Comparison of ENCODE assay signal across 24 cellular contexts in the genomic region with DNA sequence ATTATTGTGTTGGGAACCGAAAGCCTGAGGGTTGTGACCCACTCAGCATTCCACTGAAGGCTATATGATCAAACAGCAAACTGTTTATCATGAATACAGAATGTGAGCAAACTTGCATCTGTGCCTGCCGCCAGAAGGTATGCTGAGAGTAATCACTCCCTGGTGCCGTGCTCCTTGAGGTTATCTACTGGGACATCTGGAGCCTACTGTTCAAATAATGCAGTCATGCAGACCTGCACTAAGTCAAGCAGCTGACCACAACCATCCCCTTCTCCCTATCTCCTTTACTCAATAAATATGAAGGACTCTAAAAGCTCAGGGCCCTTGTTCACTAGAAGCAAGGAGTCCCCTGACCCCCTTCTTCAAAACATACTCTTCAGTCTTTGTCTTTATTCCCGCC. TPM values are rescaled to one million over a fixed set of nuclear protein-coding genes. Genes with fewer than 3 reads are reported as not detected.
"Had no signal": no experiment of that assay in that cellular context is flagged by ENCODE, and none has a peak within 500 bp of the region (broad histone marks: within the 10 kb centered on the region; RNA-seq: fewer than 3 reads in every experiment).

No MANE protein-coding gene starts in this region.

- H3K27ac ChIP-seq: coronary artery, left lung, prostate gland, right atrium auricular region, upper lobe of left lung had no signal

- H3K9me3 ChIP-seq: left lung, prostate gland, right atrium auricular region, upper lobe of left lung had no signal

- H3K27ac Mint-ChIP-seq: activated CD4-positive, alpha-beta T cell treated with anti-CD3 and anti-CD28 coated beads, Interleukin-2, amount 10 ng/mL, durations not matched to agents 24 days and 14 days; activated CD8-positive, alpha-beta T cell treated with anti-CD3 and anti-CD28 coated beads for 36 hours; activated naive CD4-positive, alpha-beta T cell treated with anti-CD3 and anti-CD28 coated beads, Interleukin-2, amount 10 ng/mL, durations not matched to agents 7 days and 5 days; activated T-helper 2 cell treated with anti-CD3 and anti-CD28 coated beads, Interferon-gamma antibody, Interleukin-2, Interleukin-4, amounts not matched to agents 10 μg/mL and 5 μg/mL and 100 μg/mL, durations not matched to agents 14 hours and 24 hours and 36 hours; stimulated activated naive CD8-positive, alpha-beta T cell treated with anti-CD3 and anti-CD28 coated beads, Interleukin-15, amount 100 ng/mL, for 72 hours had no signal

- H3K36me3 Mint-ChIP-seq: activated naive CD4-positive, alpha-beta T cell treated with anti-CD3 and anti-CD28 coated beads, Interleukin-2, amount 10 ng/mL, durations not matched to agents 7 days and 5 days had no signal

- H3K36me3 ChIP-seq: left lung, prostate gland, right atrium auricular region, upper lobe of left lung had no signal

- H3K4me3 Mint-ChIP-seq: activated CD4-positive, alpha-beta T cell treated with anti-CD3 and anti-CD28 coated beads, Interleukin-2, amount 10 ng/mL, durations not matched to agents 24 days and 14 days; activated CD8-positive, alpha-beta T cell treated with anti-CD3 and anti-CD28 coated beads for 36 hours; activated naive CD4-positive, alpha-beta T cell treated with anti-CD3 and anti-CD28 coated beads, Interleukin-2, amount 10 ng/mL, durations not matched to agents 7 days and 5 days; central memory CD8-positive, alpha-beta T cell; stimulated activated naive CD8-positive, alpha-beta T cell treated with anti-CD3 and anti-CD28 coated beads, Interleukin-15, amount 100 ng/mL, for 72 hours had no signal

- H3K4me1 Mint-ChIP-seq: activated CD4-positive, alpha-beta T cell treated with anti-CD3 and anti-CD28 coated beads, Interleukin-2, amount 10 ng/mL, durations not matched to agents 24 days and 14 days; activated naive CD4-positive, alpha-beta T cell treated with anti-CD3 and anti-CD28 coated beads, Interleukin-2, amount 10 ng/mL, durations not matched to agents 7 days and 5 days; central memory CD8-positive, alpha-beta T cell had no signal

- H3K27me3 ChIP-seq: left lung, right atrium auricular region, upper lobe of left lung had no signal

- DNase-seq: activated CD4-positive, alpha-beta T cell treated with anti-CD3 and anti-CD28 coated beads, Interleukin-2, amount 10 ng/mL, durations not matched to agents 24 days and 14 days; activated CD8-positive, alpha-beta T cell treated with anti-CD3 and anti-CD28 coated beads for 36 hours; activated naive CD4-positive, alpha-beta T cell treated with anti-CD3 and anti-CD28 coated beads, Interleukin-2, amount 10 ng/mL, durations not matched to agents 7 days and 5 days; activated T-cell treated with anti-CD3 and anti-CD28 coated beads, Interleukin-2, amount 50 U/mL, for 1 hour; aorta; left lung; small intestine; stimulated activated CD4-positive, alpha-beta T cell treated with anti-CD3 and anti-CD28 coated beads, Interleukin-15, amount 100 ng/mL, for 24 hours; stimulated activated CD4-positive, alpha-beta T cell treated with anti-CD3 and anti-CD28 coated beads, Interleukin-2, amount 100 ng/mL, for 48 hours; stimulated activated naive CD8-positive, alpha-beta T cell treated with anti-CD3 and anti-CD28 coated beads, Interleukin-15, amount 100 ng/mL, for 72 hours; T1000; upper lobe of left lung had no signal

- FAIRE-seq: frontal cortex, keratinocyte, small intestine had no signal

- H3K4me1 ChIP-seq: left lung, prostate gland, right atrium auricular region, upper lobe of left lung had no signal

- H3K4me3 ChIP-seq: coronary artery, left lung, prostate gland, right atrium auricular region, upper lobe of left lung had no signal

- H3K9me3 Mint-ChIP-seq: activated CD4-positive, alpha-beta T cell treated with anti-CD3 and anti-CD28 coated beads, Interleukin-2, amount 10 ng/mL, durations not matched to agents 24 days and 14 days; activated CD8-positive, alpha-beta T cell treated with anti-CD3 and anti-CD28 coated beads for 36 hours; activated naive CD4-positive, alpha-beta T cell treated with anti-CD3 and anti-CD28 coated beads, Interleukin-2, amount 10 ng/mL, durations not matched to agents 7 days and 5 days; activated T-helper 2 cell treated with anti-CD3 and anti-CD28 coated beads, Interferon-gamma antibody, Interleukin-2, Interleukin-4, amounts not matched to agents 10 μg/mL and 5 μg/mL and 100 μg/mL, durations not matched to agents 14 hours and 24 hours and 36 hours; central memory CD8-positive, alpha-beta T cell; stimulated activated naive CD8-positive, alpha-beta T cell treated with anti-CD3 and anti-CD28 coated beads, Interleukin-15, amount 100 ng/mL, for 72 hours had no signal

- H3K27me3 Mint-ChIP-seq: activated CD8-positive, alpha-beta T cell treated with anti-CD3 and anti-CD28 coated beads for 36 hours; central memory CD8-positive, alpha-beta T cell; stimulated activated naive CD8-positive, alpha-beta T cell treated with anti-CD3 and anti-CD28 coated beads, Interleukin-15, amount 100 ng/mL, for 72 hours had no signal

RNA-seq across cellular contexts. Expression of a gene that starts 13.5 kb away (rescaled TPM):
- total RNA-seq: lung microvascular endothelial cell; myocyte; T-helper 1 cell treated with Interleukin-12 subunit alpha and Interleukin-12 subunit beta and Interleukin-4 antibody, amounts not matched to agents 30 ng/mL and 1 ng/mL, for 36 hours had no signal

RNA-seq across cellular contexts. Expression of a gene that starts 37.9 kb away (rescaled TPM):
- total RNA-seq: lung microvascular endothelial cell, osteoblast, prostate gland, temporal lobe had no signal

RNA-seq across cellular contexts. Expression of a gene that starts 38.2 kb away (rescaled TPM):
- total RNA-seq: activated CD4-positive, alpha-beta T cell treated with anti-CD3 and anti-CD28 coated beads, Interleukin-2, amount 10 ng/mL, durations not matched to agents 24 days and 14 days; activated CD8-positive, alpha-beta T cell treated with anti-CD3 and anti-CD28 coated beads for 36 hours; activated T-helper 2 cell treated with anti-CD3 and anti-CD28 coated beads, Interferon-gamma antibody, Interleukin-2, Interleukin-4, amounts not matched to agents 10 μg/mL and 5 μg/mL and 100 μg/mL, durations not matched to agents 14 hours and 24 hours and 36 hours; aorta; frontal cortex; left lung; lung microvascular endothelial cell; myocyte; osteoblast; T-helper 1 cell treated with Interleukin-12 subunit alpha and Interleukin-12 subunit beta and Interleukin-4 antibody, amounts not matched to agents 30 ng/mL and 1 ng/mL, for 36 hours; temporal lobe had no signal
